Comparison of ENCODE assay signal across 10 cellular contexts in the genomic region with DNA sequence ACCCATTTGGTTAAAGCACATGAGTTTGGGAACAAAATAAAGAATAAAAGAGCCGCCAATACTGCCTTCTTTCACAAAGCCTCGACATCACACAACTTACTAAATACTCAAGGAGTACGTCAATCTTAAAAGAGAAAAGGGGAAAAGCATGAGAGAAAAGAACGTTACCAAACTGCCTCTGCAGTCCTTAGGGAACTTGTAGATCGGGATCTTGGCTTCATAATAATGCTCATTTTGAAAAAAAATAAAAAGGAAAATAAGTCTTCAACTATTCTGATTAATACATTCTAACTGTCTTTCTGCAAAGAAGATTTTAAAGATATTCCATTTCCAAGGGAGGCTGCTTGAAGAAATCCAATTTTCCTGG.
DNase-seq lines count a peak whose midpoint lies in the region; ATAC-seq and TF ChIP-seq lines count a peak whose summit lies in the region.
"Had no signal": no experiment of that assay in that cellular context is flagged by ENCODE, and none has a peak within 500 bp of the region (broad histone marks: within the 10 kb centered on the region; RNA-seq: fewer than 3 reads in every experiment).

No MANE protein-coding gene starts in this region.

- no peaks in the 10 kb centered on the region for H3K9me3 ChIP-seq in HUES6 (ENCODE audit: control insufficient read depth, insufficient read depth, low read depth, low read length)
- no peaks in the 10 kb centered on the region for H3K9me3 ChIP-seq in body of pancreas

- DNase-seq in body of pancreas: no peak
- no peak for DNase-seq in kidney epithelial cell (ENCODE audit: low read depth)
- DNase-seq in stimulated activated CD4-positive, alpha-beta T cell treated with anti-CD3 and anti-CD28 coated beads, Interleukin-4, amount 100 ng/mL, for 1 hour: no peak
- DNase-seq in NCI-H1048 (lab: John Stamatoyannopoulos, UW): no peak
- no peak for DNase-seq in MV-4-11 (lab: John Stamatoyannopoulos, UW)
- DNase-seq: activated CD4-positive, alpha-beta memory T cell treated with anti-CD3 and anti-CD28 coated beads, Interleukin-2, amount 10 ng/mL, durations not matched to agents 7 days and 5 days; NCI-H2171 treated with DMSO at 0.1 percent for 48 hours had no signal

- peak; percentile 4 for ATAC-seq in body of pancreas
- no peak for ATAC-seq in SK-N-SH treated with all-trans-retinoic acid at 6 μM for 48 hours

- WGBS in body of pancreas, 2 donors: 18 to 27% methylated on average over 5 of the region's 5 CpGs

- H3K27ac ChIP-seq in HUES6 (ENCODE audit: low read depth, low read length) (no peak overlapping the region), body of pancreas (peak overlapping the region; percentile 72 to 95 (median 82)), skin epidermis (peak overlapping the region in 10 of 21 experiments; percentile 2 to 82 (median 66))

- H3K4me3 ChIP-seq in HUES6 (ENCODE audit: low read depth, low read length): peak overlapping the region; percentile 52
- peak overlapping the region in 1 of 2 donors; percentile 9 for H3K4me3 ChIP-seq in body of pancreas
- H3K4me3 ChIP-seq in kidney epithelial cell (ENCODE audit: low read depth, low read length): peak overlapping the region; percentile 48
- peak overlapping the region in 6 of 7 experiments; percentile 13 to 38 (median 26) for H3K4me3 ChIP-seq in skin epidermis

- H3K27me3 ChIP-seq in HUES6 (ENCODE audit: control insufficient read depth, insufficient read depth, low read length) (no peaks in the 10 kb centered on the region), body of pancreas (no peaks in the 10 kb centered on the region), kidney epithelial cell (ENCODE audit: control insufficient read depth, insufficient read depth, low read length) (no peaks in the 10 kb centered on the region)

- no peaks in the 10 kb centered on the region for H3K36me3 ChIP-seq in HUES6 (ENCODE audit: control insufficient read depth, insufficient read depth, low read length)
- H3K36me3 ChIP-seq in body of pancreas (replicated peaks in 1 of 2; ENCODE audit: insufficient read depth in 1 of 2, low read depth in 2 of 2): no peaks in the 10 kb centered on the region
- no peaks in the 10 kb centered on the region for H3K36me3 ChIP-seq in kidney epithelial cell (ENCODE audit: control insufficient read depth, insufficient read depth, low read length)

- H3K4me1 ChIP-seq in HUES6 (ENCODE audit: control insufficient read depth, insufficient read depth, low read length) (peaks cover 8% of the 10 kb centered on the region), body of pancreas (peaks cover 9% of the 10 kb centered on the region)

- no peak for TF ChIP-seq POLR2A in body of pancreas (IDR thresholded peaks at IDR 0.05)

- intact Hi-C loops in body of pancreas (cut with DNase I): no loop called here

- TF ChIP-seq CTCF in body of pancreas (IDR thresholded peaks at IDR 0.05): no peak
- no peak for TF ChIP-seq CTCF in kidney epithelial cell (IDR thresholded peaks at IDR 0.05; ENCODE audit: insufficient read depth, low read length, poor library complexity, severe bottlenecking)

- no peak overlapping the region for H3K9ac ChIP-seq in HUES6 (ENCODE audit: low read length)

TF ChIP-seq in SK-N-SH treated with all-trans-retinoic acid at 6 μM for 48 hours, 23 proteins besides CTCF, POLR2A, EP300 and RAD21:
- no peak for TF ChIP-seq TCF4 (CRISPR knock-in tag; IDR thresholded peaks at IDR 0.05; ENCODE audit: borderline replicate concordance)
